ENCODE assay signal across 8 cellular contexts in the genomic region with DNA sequence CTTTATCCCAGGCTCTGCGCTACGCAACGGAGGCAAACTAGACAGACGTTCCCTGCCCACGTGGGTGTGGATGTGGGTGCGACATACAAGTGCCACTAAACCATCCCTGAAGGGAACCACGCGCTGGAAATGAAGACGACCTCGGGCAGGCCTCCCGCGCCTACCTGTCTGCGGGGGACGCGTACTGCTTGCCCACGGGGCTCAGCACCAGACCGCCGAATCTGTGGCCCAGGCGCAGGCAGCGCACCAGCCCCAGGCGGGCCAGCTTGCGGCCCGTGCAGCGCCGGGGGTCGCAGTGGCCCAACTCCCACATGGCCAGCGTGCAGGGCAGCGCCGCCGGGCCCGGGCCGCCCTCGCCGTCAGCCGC. TPM values are rescaled to one million over a fixed set of nuclear protein-coding genes. Genes with fewer than 3 reads are reported as not detected.
A peak's percentile ranks its signal among the peaks of the same experiment; 100 is the strongest.
DNase-seq lines count a peak whose midpoint lies in the region; ATAC-seq and TF ChIP-seq lines count a peak whose summit lies in the region.

No MANE protein-coding gene starts in this region.

- TF ChIP-seq CTCF in DOHH2 (IDR thresholded peaks at IDR 0.05; ENCODE audit: low read depth, low read length, poor library complexity, severe bottlenecking) (no peak), HFF-Myc (IDR thresholded peaks at IDR 0.05; ENCODE audit: low read depth, low read length, missing control alignments) (no peak), WERI-Rb-1 (IDR thresholded peaks at IDR 0.05; ENCODE audit: low read depth, low read length) (no peak)

- no peaks in the 10 kb centered on the region for H3F3A ChIP-seq in DOHH2 (ENCODE audit: control insufficient read depth, insufficient read depth)

- DNase-seq in HFF-Myc (ENCODE audit: extremely low read depth, low read depth) (no peak), WERI-Rb-1 (no peak), Right ventricle myocardium superior (no peak), NCI-H446 treated with DMSO at 0.1 percent for 48 hours (lab: John Stamatoyannopoulos, UW) (no peak), NCI-H2196 (lab: John Stamatoyannopoulos, UW; ENCODE audit: unreplicated experiment) (no peak)
- DNase-seq in activated CD8-positive, alpha-beta memory T cell treated with anti-CD3 and anti-CD28 coated beads, Interleukin-2, amount 50 U/mL, for 48 hours = no peak

- H3K4me3 ChIP-seq in DOHH2 (ENCODE audit: low read length) = peak overlapping the region; percentile 84
- peak overlapping the region; percentile 96 for H3K4me3 ChIP-seq in HFF-Myc (replicated peaks; ENCODE audit: low read depth, low read length)
- peak overlapping the region; percentile 92 for H3K4me3 ChIP-seq in WERI-Rb-1 (ENCODE audit: low read depth, low read length)
- H3K4me3 ChIP-seq in skeletal muscle tissue (ENCODE audit: low read length in 3 of 3) = peak overlapping the region; percentile 86 to 94 (median 92)

- peak; percentile 2 for ATAC-seq in Right ventricle myocardium superior (ENCODE audit: poor library complexity)

- peak overlapping the region; percentile 76 to 91 (median 79) for H3K9ac ChIP-seq in skeletal muscle tissue (ENCODE audit: low read depth in 1 of 3, low read length in 3 of 3)

- peaks cover 55% of the 10 kb centered on the region for H3K79me2 ChIP-seq in DOHH2 (ENCODE audit: control insufficient read depth, low read length)

- H3K36me3 ChIP-seq in DOHH2 (ENCODE audit: control insufficient read depth, low read length) (peaks cover 13% of the 10 kb centered on the region; the same call in 1 of the 2 replicates), WERI-Rb-1 (peaks cover 24% of the 10 kb centered on the region), skeletal muscle tissue (ENCODE audit: control insufficient read depth in 3 of 3, insufficient read depth in 3 of 3, low read length in 3 of 3) (peaks cover 17 to 27% (median 21%) of the 10 kb centered on the region in 3 donors)

- H4K20me1 ChIP-seq in DOHH2 (ENCODE audit: control insufficient read depth, insufficient read depth, low read depth, low read length) = no peaks in the 10 kb centered on the region

- H3K9me2 ChIP-seq in DOHH2 (replicated peaks; ENCODE audit: control insufficient read depth, low read length) = no peaks in the 10 kb centered on the region

- H3K4me1 ChIP-seq in DOHH2 (ENCODE audit: control insufficient read depth, low read length) (peaks cover 13% of the 10 kb centered on the region), skeletal muscle tissue (ENCODE audit: control insufficient read depth in 3 of 3, insufficient read depth in 3 of 3, low read length in 3 of 3) (peaks cover 32 to 46% (median 35%) of the 10 kb centered on the region in 3 donors)

- peak overlapping the region; percentile 99 for H3K4me2 ChIP-seq in DOHH2 (ENCODE audit: low read length)

- H3K27ac ChIP-seq in DOHH2 (ENCODE audit: low read depth, low read length) (no peak overlapping the region), WERI-Rb-1 (peak overlapping the region; percentile 52), skeletal muscle tissue (ENCODE audit: low read depth, low read length) (no peak overlapping the region)

- no peaks in the 10 kb centered on the region for H3K9me3 ChIP-seq in DOHH2 (ENCODE audit: control insufficient read depth, insufficient read depth, low read length)
- no peaks in the 10 kb centered on the region for H3K9me3 ChIP-seq in WERI-Rb-1 (ENCODE audit: severe bottlenecking)
- H3K9me3 ChIP-seq in skeletal muscle tissue (ENCODE audit: control insufficient read depth in 3 of 3, low read length in 3 of 3) = no peaks in the 10 kb centered on the region

- intact Hi-C loops in Right ventricle myocardium superior (cut with DNase I) = no loop called here

- H3K27me3 ChIP-seq in DOHH2 (ENCODE audit: control insufficient read depth, low read length) (no peaks in the 10 kb centered on the region), WERI-Rb-1 (ENCODE audit: insufficient read depth, low read depth, severe bottlenecking) (no peaks in the 10 kb centered on the region), skeletal muscle tissue (ENCODE audit: control insufficient read depth in 3 of 3, insufficient read depth in 3 of 3, low read length in 3 of 3) (no peaks in the 10 kb centered on the region)

RNA-seq across cellular contexts. Expression of a gene that starts 0.5 kb away (rescaled TPM):
- total RNA-seq in Right ventricle myocardium superior (52.6 TPM), skeletal muscle tissue (48.5 TPM)

RNA-seq across cellular contexts. Expression of a gene that starts 0.5 kb away (rescaled TPM):
- total RNA-seq in Right ventricle myocardium superior (30.3 TPM), skeletal muscle tissue (18.3 TPM)

RNA-seq across cellular contexts. Expression of a gene that starts 17.8 kb away (rescaled TPM):
- total RNA-seq in Right ventricle myocardium superior (3.7 TPM), skeletal muscle tissue (1.0 TPM)

RNA-seq across cellular contexts. Expression of a gene that starts 41.8 kb away (rescaled TPM):
- total RNA-seq in Right ventricle myocardium superior (77.2 TPM), skeletal muscle tissue (35.0 TPM)
